Comparison of ENCODE assay signal across 9 cellular contexts in the genomic region with DNA sequence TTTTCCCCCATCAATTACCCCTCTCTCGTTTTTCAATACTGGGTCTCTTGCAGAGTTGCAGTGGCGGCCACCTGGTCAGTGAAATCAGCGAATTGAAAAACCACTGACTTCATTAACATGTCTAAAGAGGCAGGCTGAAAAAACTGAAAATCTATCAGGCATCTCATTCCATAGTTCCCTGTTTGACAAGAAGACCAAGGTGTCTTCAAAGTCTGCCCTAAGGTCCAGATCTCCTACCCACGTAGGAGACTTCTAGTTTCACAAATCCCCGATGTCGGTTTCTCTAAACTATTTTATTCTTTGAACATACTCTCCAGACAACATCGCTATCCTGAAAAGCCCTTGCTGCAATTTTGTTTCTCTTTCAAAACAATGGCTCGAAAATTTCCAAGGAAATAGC. TPM values are rescaled to one million over a fixed set of nuclear protein-coding genes. Genes with fewer than 3 reads are reported as not detected.
DNase-seq lines count a peak whose midpoint lies in the region; ATAC-seq, FAIRE-seq and TF ChIP-seq lines count a peak whose summit lies in the region.
"Had no signal": no experiment of that assay in that cellular context is flagged by ENCODE, and none has a peak within 500 bp of the region (broad histone marks: within the 10 kb centered on the region; RNA-seq: fewer than 3 reads in every experiment).

No MANE protein-coding gene starts in this region.

- H3K9me3 ChIP-seq in right atrium auricular region (no peaks in the 10 kb centered on the region), astrocyte (ENCODE audit: insufficient read depth, low read depth, low read length) (no peaks in the 10 kb centered on the region), lung (ENCODE audit: control insufficient read depth in 2 of 2, insufficient read depth in 1 of 2, low read length in 1 of 2) (no peaks in the 10 kb centered on the region)
- H3K9me3 ChIP-seq: mucosa of descending colon had no signal

- peak overlapping the region; percentile 82 to 85 for H3K4me3 ChIP-seq in right atrium auricular region
- peak overlapping the region; percentile 97 for H3K4me3 ChIP-seq in astrocyte (ENCODE audit: insufficient read depth, low read depth, low read length)
- H3K4me3 ChIP-seq in lung, result peak overlapping the region; percentile 24

- no peaks in the 10 kb centered on the region for H3K27me3 Mint-ChIP-seq in astrocyte (ENCODE audit: low read depth, unreplicated experiment)

- no peak for TF ChIP-seq CTCF in right atrium auricular region (IDR thresholded peaks at IDR 0.05)
- TF ChIP-seq CTCF in astrocyte (IDR thresholded peaks at IDR 0.05; ENCODE audit: insufficient read depth, low read depth, low read length), result no peak
- TF ChIP-seq CTCF in lung (IDR thresholded peaks at IDR 0.05; ENCODE audit: control extremely low read depth, extremely low read depth), result no peak

- FAIRE-seq in astrocyte (lab: Jason Lieb, UNC), result no peak

- peak overlapping the region; percentile 89 for H3K4me2 ChIP-seq in astrocyte (ENCODE audit: low read length)

- H3K36me3 ChIP-seq in right atrium auricular region, result peaks cover 22% of the 10 kb centered on the region
- peaks cover 17% of the 10 kb centered on the region for H3K36me3 ChIP-seq in astrocyte (ENCODE audit: insufficient read depth, low read length)
- peaks cover 6 to 9% of the 10 kb centered on the region in 2 donors for H3K36me3 ChIP-seq in lung (ENCODE audit: control insufficient read depth in 2 of 2, insufficient read depth in 2 of 2, low read length in 2 of 2)

- H3K79me2 ChIP-seq in astrocyte (ENCODE audit: insufficient read depth, low read length), result peaks cover 73% of the 10 kb centered on the region

- H3K9me3 Mint-ChIP-seq in astrocyte (ENCODE audit: unreplicated experiment), result no peaks in the 10 kb centered on the region

- peaks cover 0 to 58% of the 10 kb centered on the region in 2 donors for H3K4me1 ChIP-seq in right atrium auricular region
- H3K4me1 ChIP-seq in astrocyte (ENCODE audit: insufficient read depth, low read length), result peaks cover 33% of the 10 kb centered on the region
- H3K4me1 ChIP-seq in lung (ENCODE audit: control insufficient read depth in 2 of 2, insufficient read depth in 2 of 2, low read length in 2 of 2), result peaks cover 7 to 10% of the 10 kb centered on the region in 2 donors

- peaks cover 29% of the 10 kb centered on the region for H4K20me1 ChIP-seq in astrocyte (ENCODE audit: insufficient read depth, low read length)

- no peak for DNase-seq in right atrium auricular region (ENCODE audit: low spot score)
- no peak for DNase-seq in Right ventricle myocardium inferior (ENCODE audit: missing footprints)
- DNase-seq in astrocyte (ENCODE audit: low read depth), result no peak
- DNase-seq in lung (ENCODE audit: low spot score), result no peak
- no peak for DNase-seq in NCI-H524 treated with DMSO at 0.1 percent for 48 hours (lab: John Stamatoyannopoulos, UW)
- no peak for DNase-seq in stimulated activated CD4-positive, alpha-beta T cell treated with anti-CD3 and anti-CD28 coated beads, Interleukin-4, amount 100 ng/mL, for 1 hour

- ATAC-seq in Right ventricle myocardium inferior (no peak), lung (ENCODE audit: insufficient read depth, low FRiP score) (no peak), GM18517 (IDR thresholded peaks at IDR 0.05; ENCODE audit: unreplicated experiment) (no peak), HG02759 (IDR thresholded peaks at IDR 0.05; ENCODE audit: unreplicated experiment) (no peak)

- peaks cover 34% of the 10 kb centered on the region for H3K4me1 Mint-ChIP-seq in astrocyte (ENCODE audit: low read depth, unreplicated experiment)

- H2AFZ ChIP-seq in astrocyte (ENCODE audit: low read depth, low read length), result peak overlapping the region; percentile 4

- H3K4me3 Mint-ChIP-seq in astrocyte (ENCODE audit: unreplicated experiment), result peak overlapping the region; percentile 100

- peak overlapping the region; percentile 97 for H3K9ac ChIP-seq in astrocyte (ENCODE audit: low read length)

- H3K27ac ChIP-seq in right atrium auricular region (peak overlapping the region; percentile 92 to 95), astrocyte (ENCODE audit: low read depth, low read length) (peak overlapping the region; percentile 90), lung (ENCODE audit: low read depth in 1 of 2, low read length in 1 of 2) (peak overlapping the region; percentile 89 to 95)

- intact Hi-C loops in Right ventricle myocardium inferior (cut with DNase I), result loop anchor here (1.0 kb wide), 1 partner anchor 103 kb away; no protein-coding TSS in a partner anchor

- peaks cover 26% of the 10 kb centered on the region for H3K36me3 Mint-ChIP-seq in astrocyte (ENCODE audit: low read depth, unreplicated experiment)

- H3K27ac Mint-ChIP-seq in astrocyte (ENCODE audit: unreplicated experiment), result peak overlapping the region; percentile 98

- 17 to 20% methylated on average over 8 of the region's 8 CpGs for WGBS in lung, 2 donors

- no peaks in the 10 kb centered on the region for H3K27me3 ChIP-seq in right atrium auricular region
- no peaks in the 10 kb centered on the region for H3K27me3 ChIP-seq in astrocyte (ENCODE audit: insufficient read depth, low read length)
- no peaks in the 10 kb centered on the region for H3K27me3 ChIP-seq in lung (ENCODE audit: control insufficient read depth, insufficient read depth)

RNA-seq across cellular contexts. Expression of a gene that starts 0.8 kb away (rescaled TPM):
- total RNA-seq in right atrium auricular region (100 to 1,000 TPM; 121 to 236 TPM), Right ventricle myocardium inferior (254 TPM), astrocyte (815 and 887 TPM in 2 replicates), lung (100 to 1,000 TPM; 292 to 403 TPM)
- polyA plus RNA-seq in lung, result 100 to 1,000 TPM; 171 to 303 TPM

RNA-seq across cellular contexts. Expression of a gene that starts 2.3 kb away (rescaled TPM):
- total RNA-seq in right atrium auricular region (10 to 100 TPM in 1 of 2 donors, 1 to 10 TPM in 1; 6.7 to 12.3 TPM), Right ventricle myocardium inferior (13.1 TPM), astrocyte (25.2 and 25.4 TPM in 2 replicates), lung (10 to 100 TPM; 13.7 to 34.0 TPM)
- polyA plus RNA-seq in lung, result 10 to 100 TPM in 1 of 2 donors, 1 to 10 TPM in 1; 9.9 to 11.0 TPM

RNA-seq across cellular contexts. Expression of a gene that starts 23.1 kb away (rescaled TPM):
- total RNA-seq in right atrium auricular region (100 to 1,000 TPM; 157 to 167 TPM), Right ventricle myocardium inferior (240 TPM), astrocyte (77.6 and 85.2 TPM in 2 replicates), lung (100 to 1,000 TPM in 1 of 2 donors, 10 to 100 TPM in 1; 88.0 to 171 TPM)
- 100 to 1,000 TPM; 205 to 474 TPM for polyA plus RNA-seq in lung

RNA-seq across cellular contexts. Expression of a gene that starts 25.0 kb away (rescaled TPM):
- total RNA-seq in right atrium auricular region (100 to 1,000 TPM in 1 of 2 donors, 10 to 100 TPM in 1; 43.6 to 144 TPM), Right ventricle myocardium inferior (19.2 TPM), astrocyte (216 and 221 TPM in 2 replicates), lung (10 to 100 TPM; 16.7 to 37.4 TPM)
- 100 to 1,000 TPM in 1 of 2 donors, 10 to 100 TPM in 1; 97.9 to 302 TPM for polyA plus RNA-seq in lung

RNA-seq across cellular contexts. Expression of a gene that starts 28.6 kb away (rescaled TPM):
- total RNA-seq in right atrium auricular region, result 1 to 10 TPM; 2.2 to 4.2 TPM
- total RNA-seq in Right ventricle myocardium inferior, result 5.7 TPM
- total RNA-seq in astrocyte, result 12.2 and 12.8 TPM in 2 replicates
- 10 to 100 TPM in 1 of 2 donors, 1 to 10 TPM in 1; 5.1 to 15.9 TPM for total RNA-seq in lung
- 10 to 100 TPM; 16.0 to 18.7 TPM for polyA plus RNA-seq in lung

Comparison
In these comparisons a context has a peak if more than half of its experiments do, and no peak if none do; other contexts are left out.
1. H3K4me3 ChIP-seq: peak in every context shown above with its lines; median percentile 97 in astrocyte; 84 in right atrium auricular region; 24 in lung.